ENCODE assay signal across 12 cellular contexts in genomic region chr12:123140675-123141614, GRCh38. TPM values are rescaled to one million over a fixed set of nuclear protein-coding genes. Genes with fewer than 3 reads are reported as not detected.
DNase-seq lines count a peak whose midpoint lies in the region; ATAC-seq and TF ChIP-seq lines count a peak whose summit lies in the region.
"Had no signal": no experiment of that assay in that cellular context is flagged by ENCODE, and none has a peak within 500 bp of the region (broad histone marks: within the 10 kb centered on the region; RNA-seq: fewer than 3 reads in every experiment).

No MANE protein-coding gene starts in this region.

- peaks cover 60% of the 10 kb centered on the region for H3K79me2 ChIP-seq in SK-N-SH (ENCODE audit: insufficient read depth)

- no peaks in the 10 kb centered on the region for H3K9me3 ChIP-seq in SK-N-SH
- no peaks in the 10 kb centered on the region for H3K9me3 ChIP-seq in esophagus squamous epithelium
- H3K9me3 ChIP-seq in transverse colon = no peaks in the 10 kb centered on the region

- in situ Hi-C loops in transverse colon (cut with MboI; ENCODE audit: low pct_ligation_motif_present in 1 of 4, low pct_unique_long_range_greater_than_20kb in 1 of 4, low sequenced_read_pairs in 3 of 4) = loop anchor here in 2 of 4 donors (10.0 kb wide), 1 partner anchor 96 kb away; no protein-coding TSS in a partner anchor

- peaks cover 26% of the 10 kb centered on the region for H3F3A ChIP-seq in SK-N-SH (replicated peaks; ENCODE audit: insufficient read depth)

- 0 out of 2 replicates have a peak overlapping the region, but pooled peaks have one; percentile 44 for H2AFZ ChIP-seq in SK-N-SH (ENCODE audit: low read depth)

- 0 out of 2 replicates have a peak overlapping the region, but pooled peaks have one; percentile 24 for H3K9ac ChIP-seq in SK-N-SH
- H3K9ac ChIP-seq: KMS-11 had no signal

- TF ChIP-seq EP300 in SK-N-SH (IDR thresholded peaks at IDR 0.05; ENCODE audit: borderline replicate concordance in 1 of 2, low read depth in 1 of 2, low read length in 1 of 2) = no peak
- TF ChIP-seq EP300 in transverse colon (IDR thresholded peaks at IDR 0.05; ENCODE audit: low read depth) = no peak

- CTCF ChIA-PET in SK-N-SH (lab: Yijun Ruan, JAX) = no interaction called here

- H3K27me3 ChIP-seq in SK-N-SH (ENCODE audit: insufficient read depth) (no peaks in the 10 kb centered on the region), esophagus squamous epithelium (no peaks in the 10 kb centered on the region), transverse colon (no peaks in the 10 kb centered on the region)

- POLR2A ChIA-PET in SK-N-SH (lab: Yijun Ruan, JAX) = no interaction called here

- no peaks in the 10 kb centered on the region for H3K9me2 ChIP-seq in SK-N-SH

- peaks cover 3% of the 10 kb centered on the region for H3K27me3 Mint-ChIP-seq in nephron progenitor cell (ENCODE audit: low read depth, poor library complexity)
- H3K27me3 Mint-ChIP-seq: activated naive CD8-positive, alpha-beta T cell treated with anti-CD3 and anti-CD28 coated beads, Interleukin-2, amount 50 U/mL, for 24 hours had no signal

- H3K4me3 ChIP-seq in SK-N-SH (ENCODE audit: low read depth in 2 of 2, low read length in 1 of 2) (no peak overlapping the region), esophagus squamous epithelium (peak overlapping the region in 1 of 4 donors; percentile 19), transverse colon (no peak overlapping the region)

- DNase-seq in SK-N-SH (no peak), esophagus squamous epithelium (lab: John Stamatoyannopoulos, UW) (no peak), nephron progenitor cell (no peak), transverse colon (no peak), HK-2 (ENCODE audit: unreplicated experiment) (no peak), NCI-H1694 (lab: John Stamatoyannopoulos, UW) (no peak)
- DNase-seq in stimulated activated CD4-positive, alpha-beta T cell treated with anti-CD3 and anti-CD28 coated beads, Interleukin-2, amount 100 ng/mL, for 48 hours = no peak
- DNase-seq: activated CD4-positive, CD25-positive, alpha-beta regulatory T cell; activated naive CD8-positive, alpha-beta T cell treated with anti-CD3 and anti-CD28 coated beads, Interleukin-2, amount 50 U/mL, for 24 hours; NCI-H526 treated with DMSO at 0.1 percent for 48 hours had no signal

- 0 out of 2 replicates have a peak, but pooled peaks cover 6% of the 10 kb centered on the region for H4K20me1 ChIP-seq in SK-N-SH (ENCODE audit: insufficient read depth)

- H3K27ac ChIP-seq in SK-N-SH (ENCODE audit: low read depth in 2 of 2, low read length in 1 of 2) (peak overlapping the region; percentile 45 to 66; a peak in 3 of 4 replicates), esophagus squamous epithelium (peak overlapping the region; percentile 70 to 88 (median 84)), transverse colon (peak overlapping the region; percentile 86 to 93 (median 90))
- H3K27ac ChIP-seq: KMS-11 had no signal

- WGBS in SK-N-SH (ENCODE audit: low lambda C conversion rate) = 87% methylated on average over 6 of the region's 6 CpGs
- WGBS in esophagus squamous epithelium, 2 donors = 79 to 85% methylated on average over 4 to 5 of the region's 6 CpGs
- 58 to 69% methylated on average over 2 to 6 of the region's 6 CpGs for WGBS in transverse colon (ENCODE audit: low coverage in 1 of 2), 2 donors

- TF ChIP-seq POLR2A in esophagus squamous epithelium (IDR thresholded peaks at IDR 0.05) (no peak), transverse colon (IDR thresholded peaks at IDR 0.05) (no peak)

- no peak for TF ChIP-seq CTCF in SK-N-SH (IDR thresholded peaks at IDR 0.05)
- TF ChIP-seq CTCF in esophagus squamous epithelium (IDR thresholded peaks at IDR 0.05) = no peak
- no peak for TF ChIP-seq CTCF in nephron progenitor cell (IDR thresholded peaks at IDR 0.05)
- no peak for TF ChIP-seq CTCF in transverse colon (IDR thresholded peaks at IDR 0.05)

- peak overlapping the region; percentile 63 for H3K4me2 ChIP-seq in SK-N-SH
- H3K4me2 ChIP-seq: KMS-11 had no signal

- H3K36me3 ChIP-seq in SK-N-SH (replicated peaks in 1 of 2; ENCODE audit: control insufficient read depth in 1 of 2, insufficient read depth in 2 of 2, low read length in 1 of 2) = no peaks in the 10 kb centered on the region
- H3K36me3 ChIP-seq in esophagus squamous epithelium = no peaks in the 10 kb centered on the region
- H3K36me3 ChIP-seq in transverse colon = no peaks in the 10 kb centered on the region

- intact Hi-C loops in esophagus squamous epithelium (cut with DNase I) (loop anchor here (10.0 kb wide), 1 partner anchor 96 kb away; no protein-coding TSS in a partner anchor), transverse colon (cut with DNase I; ENCODE audit: low total_unique reads) (no loop called here)

- peak overlapping the region; percentile 38 for H3K4me3 Mint-ChIP-seq in nephron progenitor cell
- H3K4me3 Mint-ChIP-seq: activated naive CD8-positive, alpha-beta T cell treated with anti-CD3 and anti-CD28 coated beads, Interleukin-2, amount 50 U/mL, for 24 hours had no signal

- peaks cover 4% of the 10 kb centered on the region for H3K9me3 Mint-ChIP-seq in nephron progenitor cell
- H3K9me3 Mint-ChIP-seq: activated naive CD8-positive, alpha-beta T cell treated with anti-CD3 and anti-CD28 coated beads, Interleukin-2, amount 50 U/mL, for 24 hours had no signal

- H3K27ac Mint-ChIP-seq in nephron progenitor cell = peak overlapping the region; percentile 45
- H3K27ac Mint-ChIP-seq: activated naive CD8-positive, alpha-beta T cell treated with anti-CD3 and anti-CD28 coated beads, Interleukin-2, amount 50 U/mL, for 24 hours had no signal

- peaks cover 4% of the 10 kb centered on the region for H3K36me3 Mint-ChIP-seq in nephron progenitor cell (ENCODE audit: low read depth)

- peaks cover 46% of the 10 kb centered on the region for H3K4me1 Mint-ChIP-seq in nephron progenitor cell

- no peak for ATAC-seq in SK-N-SH treated with all-trans-retinoic acid at 6 μM for 48 hours

- H3K4me1 ChIP-seq in SK-N-SH (ENCODE audit: control insufficient read depth in 1 of 2, insufficient read depth in 2 of 2, low read depth in 1 of 2, low read length in 1 of 2) (peaks cover 0 to 34% of the 10 kb centered on the region in 2 experiments; a peak in 2 of 4 replicates), esophagus squamous epithelium (peaks cover 35 to 54% (median 49%) of the 10 kb centered on the region in 3 donors), transverse colon (peaks cover 42 to 51% (median 45%) of the 10 kb centered on the region in 4 donors)

- no peak for TF ChIP-seq RAD21 in SK-N-SH (IDR thresholded peaks at IDR 0.05; ENCODE audit: low read length)

TF ChIP-seq in SK-N-SH, 30 proteins besides CTCF, POLR2A, EP300 and RAD21:
- TF ChIP-seq SMC3 (IDR thresholded peaks at IDR 0.05; ENCODE audit: low read depth, low read length) = no peak
- TF ChIP-seq JUND (IDR thresholded peaks at IDR 0.05) = no peak

TF ChIP-seq in SK-N-SH treated with all-trans-retinoic acid at 6 μM for 48 hours, 23 proteins besides CTCF, POLR2A, EP300 and RAD21:
- TF ChIP-seq OSR1 (CRISPR knock-in tag; IDR thresholded peaks at IDR 0.05) (no peak), ZNF70 (CRISPR knock-in tag; IDR thresholded peaks at IDR 0.05) (no peak), POU6F1 (CRISPR knock-in tag; IDR thresholded peaks at IDR 0.05; ENCODE audit: borderline replicate concordance, low read depth) (no peak), CSDC2 (CRISPR knock-in tag; IDR thresholded peaks at IDR 0.05) (no peak), GLIS3 (CRISPR knock-in tag; IDR thresholded peaks at IDR 0.05) (no peak), ZNF565 (CRISPR knock-in tag; conservative IDR thresholded peaks at IDR 0.05; ENCODE audit: low read depth) (no peak), BACH2 (CRISPR knock-in tag; IDR thresholded peaks at IDR 0.05; ENCODE audit: borderline replicate concordance) (no peak)
TF ChIP-seq in SK-N-SH treated with all-trans-retinoic acid at 6 μM for 48 hours: peak in this region for 0.

RNA-seq across cellular contexts. Expression of gene PITPNM2, which starts 9.9 kb away (rescaled TPM):
- 2.6 and 3.7 TPM in 2 replicates for polyA plus RNA-seq in SK-N-SH (2012; rRNA removed)
- 1.3 and 2.0 TPM in 2 replicates for polyA plus RNA-seq in SK-N-SH (2012; cell fraction: cytosol; rRNA removed)
- polyA plus RNA-seq in SK-N-SH (2012; cell fraction: nucleus; rRNA removed) = 12.7 and 16.1 TPM in 2 replicates
- 1 to 10 TPM; 4.2 to 9.1 (median 8.2) TPM for total RNA-seq in esophagus squamous epithelium
- 10 to 100 TPM; 10.5 to 19.8 (median 14.3) TPM for total RNA-seq in transverse colon
